8 cellular contexts compared by ENCODE assay signal in genomic region chr2:85750509-85751299, GRCh38. TPM values are rescaled to one million over a fixed set of nuclear protein-coding genes. Genes with fewer than 3 reads are reported as not detected.
DNase-seq lines count a peak whose midpoint lies in the region; ATAC-seq and TF ChIP-seq lines count a peak whose summit lies in the region.

No MANE protein-coding gene starts in this region.

- ATAC-seq in WTC11: peak; percentile 48
- ATAC-seq in GM18868 (IDR thresholded peaks at IDR 0.05; ENCODE audit: unreplicated experiment): no peak
- ATAC-seq in GM21381 (IDR thresholded peaks at IDR 0.05; ENCODE audit: unreplicated experiment): no peak

- POLR2A ChIA-PET in WTC11 (lab: Charles Lee): interaction anchor here (0.8 kb wide), 1 partner anchor 44 kb away, joined by 3 read pairs; no protein-coding TSS in a partner anchor

- CTCF ChIA-PET in WTC11 (lab: Charles Lee): interaction anchor here (0.7 to 6.2 kb wide), 12 partner anchors 8 to 77 kb away, joined by 3 to 126 read pairs (median 5); no protein-coding TSS in a partner anchor

- DNase-seq in GF-D8 (lab: John Stamatoyannopoulos, UW) (peak; percentile 12), NCI-H1105 (lab: John Stamatoyannopoulos, UW) (peak; percentile 31), WTC11 (ENCODE audit: low spot score) (peak; percentile 83), chondrocyte (ENCODE audit: low spot score) (no peak), left kidney (ENCODE audit: low read depth, low spot score) (peak; percentile 82)
- DNase-seq in stimulated activated CD4-positive, alpha-beta T cell treated with anti-CD3 and anti-CD28 coated beads, Interleukin-4, amount 100 ng/mL, for 4 hours: peak; percentile 29 to 48

- H3K9me3 Mint-ChIP-seq in WTC11 (no peaks in the 10 kb centered on the region), chondrocyte (ENCODE audit: low read depth) (no peaks in the 10 kb centered on the region)

- H3K27ac Mint-ChIP-seq in WTC11 (no peak overlapping the region), chondrocyte (ENCODE audit: unreplicated experiment) (no peak overlapping the region)

- H3K27me3 Mint-ChIP-seq in WTC11 (ENCODE audit: low read depth): peaks cover 52% of the 10 kb centered on the region
- H3K27me3 Mint-ChIP-seq in chondrocyte (ENCODE audit: low read depth): peaks cover 24% of the 10 kb centered on the region

- H3K4me3 Mint-ChIP-seq in WTC11: no peak overlapping the region
- no peak overlapping the region for H3K4me3 Mint-ChIP-seq in chondrocyte (ENCODE audit: unreplicated experiment)

- peaks cover 10% of the 10 kb centered on the region for H3K4me1 Mint-ChIP-seq in WTC11
- H3K4me1 Mint-ChIP-seq in chondrocyte (ENCODE audit: low read depth): peaks cover 43% of the 10 kb centered on the region

- TF ChIP-seq CTCF in WTC11 (IDR thresholded peaks at IDR 0.05) (peak; percentile 56), chondrocyte (IDR thresholded peaks at IDR 0.05) (peak; percentile 91)

- H3K36me3 Mint-ChIP-seq in WTC11: no peaks in the 10 kb centered on the region
- no peaks in the 10 kb centered on the region for H3K36me3 Mint-ChIP-seq in chondrocyte (ENCODE audit: low read depth)

TF ChIP-seq in WTC11, 78 proteins besides CTCF, POLR2A, EP300 and RAD21:
- TF ChIP-seq MAX (CRISPR knock-in tag; IDR thresholded peaks at IDR 0.05): 0 out of 2 replicates have a peak, but pooled peaks have one; percentile 25
- TF ChIP-seq, protein P1, sequence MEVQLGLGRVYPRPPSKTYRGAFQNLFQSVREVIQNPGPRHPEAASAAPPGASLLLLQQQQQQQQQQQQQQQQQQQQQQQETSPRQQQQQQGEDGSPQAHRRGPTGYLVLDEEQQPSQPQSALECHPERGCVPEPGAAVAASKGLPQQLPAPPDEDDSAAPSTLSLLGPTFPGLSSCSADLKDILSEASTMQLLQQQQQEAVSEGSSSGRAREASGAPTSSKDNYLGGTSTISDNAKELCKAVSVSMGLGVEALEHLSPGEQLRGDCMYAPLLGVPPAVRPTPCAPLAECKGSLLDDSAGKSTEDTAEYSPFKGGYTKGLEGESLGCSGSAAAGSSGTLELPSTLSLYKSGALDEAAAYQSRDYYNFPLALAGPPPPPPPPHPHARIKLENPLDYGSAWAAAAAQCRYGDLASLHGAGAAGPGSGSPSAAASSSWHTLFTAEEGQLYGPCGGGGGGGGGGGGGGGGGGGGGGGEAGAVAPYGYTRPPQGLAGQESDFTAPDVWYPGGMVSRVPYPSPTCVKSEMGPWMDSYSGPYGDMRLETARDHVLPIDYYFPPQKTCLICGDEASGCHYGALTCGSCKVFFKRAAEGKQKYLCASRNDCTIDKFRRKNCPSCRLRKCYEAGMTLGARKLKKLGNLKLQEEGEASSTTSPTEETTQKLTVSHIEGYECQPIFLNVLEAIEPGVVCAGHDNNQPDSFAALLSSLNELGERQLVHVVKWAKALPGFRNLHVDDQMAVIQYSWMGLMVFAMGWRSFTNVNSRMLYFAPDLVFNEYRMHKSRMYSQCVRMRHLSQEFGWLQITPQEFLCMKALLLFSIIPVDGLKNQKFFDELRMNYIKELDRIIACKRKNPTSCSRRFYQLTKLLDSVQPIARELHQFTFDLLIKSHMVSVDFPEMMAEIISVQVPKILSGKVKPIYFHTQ (CRISPR knock-in tag; IDR thresholded peaks at IDR 0.05): no peak
TF ChIP-seq in WTC11: peak in this region for 1.

RNA-seq across cellular contexts. Expression of gene ATOH8, which starts 3.1 kb away (rescaled TPM):
- total RNA-seq in WTC11 (2021) (0.23 to 0.81 TPM (median 0.57 TPM) in 3 replicates), chondrocyte (2.2 to 10.3 TPM (median 2.7 TPM) in 3 replicates)

RNA-seq across cellular contexts. Expression of gene GNLY, which starts 56.5 kb away (rescaled TPM):
- total RNA-seq in WTC11 (2021) (0.44 TPM in 1 of 3 replicates, not detected in the others), chondrocyte (not detected in 3 replicates)
